In genomic region chr9:90502134-90502533, GRCh38 we compare ENCODE assay signal across 26 cellular contexts.
"Had no signal": no experiment of that assay in that cellular context is flagged by ENCODE, and none has a peak within 500 bp of the region (broad histone marks: within the 10 kb centered on the region; RNA-seq: fewer than 3 reads in every experiment).

No MANE protein-coding gene starts in this region.

- H3K9me3 Mint-ChIP-seq: activated B cell treated with CpG ODN at 0.5 μM for 24 hours; activated naive CD4-positive, alpha-beta T cell treated with anti-CD3 and anti-CD28 coated beads, Interleukin-2, amount 50 U/mL, for 72 hours; central memory CD8-positive, alpha-beta T cell; nephron had no signal

- H3K4me3 ChIP-seq: esophagus squamous epithelium, left ventricle myocardium inferior, testis, transverse colon had no signal

- H3K36me3 Mint-ChIP-seq: activated CD8-positive, alpha-beta memory T cell treated with anti-CD3 and anti-CD28 coated beads, Interleukin-2, amount 10 ng/mL, durations not matched to agents 7 days and 5 days had no signal

- H3K27ac ChIP-seq: epithelial cell of prostate, esophagus squamous epithelium, left ventricle myocardium inferior, testis, transverse colon had no signal

- H3K27ac Mint-ChIP-seq: activated B cell treated with CpG ODN at 0.5 μM for 24 hours; activated CD8-positive, alpha-beta memory T cell treated with anti-CD3 and anti-CD28 coated beads, Interleukin-2, amount 10 ng/mL, durations not matched to agents 7 days and 5 days; activated CD8-positive, alpha-beta T cell treated with anti-CD3 and anti-CD28 coated beads, Interleukin-2, amount 10 ng/mL, durations not matched to agents 7 days and 5 days; activated naive CD4-positive, alpha-beta T cell treated with anti-CD3 and anti-CD28 coated beads, Interleukin-2, amount 50 U/mL, for 72 hours; activated T-cell treated with anti-CD3 and anti-CD28 coated beads, Interleukin-2, amount 50 U/mL, for 72 hours; nephron; T-helper 1 cell treated with Interleukin-12 subunit alpha and Interleukin-12 subunit beta and Interleukin-4 antibody, amounts not matched to agents 30 μg/mL and 1 μg/mL, for 36 hours had no signal

- H3K4me1 ChIP-seq: esophagus squamous epithelium, left ventricle myocardium inferior, testis, transverse colon had no signal

- H3K27me3 Mint-ChIP-seq: activated B cell treated with CpG ODN at 0.5 μM for 24 hours; central memory CD8-positive, alpha-beta T cell had no signal

- H3K27me3 ChIP-seq: esophagus squamous epithelium, testis, transverse colon had no signal

- DNase-seq: activated B cell treated with CpG ODN at 0.5 μM for 24 hours; activated CD8-positive, alpha-beta memory T cell treated with anti-CD3 and anti-CD28 coated beads, Interleukin-2, amount 10 ng/mL, durations not matched to agents 7 days and 5 days; activated CD8-positive, alpha-beta T cell treated with anti-CD3 and anti-CD28 coated beads, Interleukin-2, amount 10 ng/mL, durations not matched to agents 7 days and 5 days; activated naive CD4-positive, alpha-beta T cell; activated T-cell treated with anti-CD3 and anti-CD28 coated beads, Interleukin-2, amount 50 U/mL, for 72 hours; dermis blood vessel endothelial cell; effector CD4-positive, alpha-beta T cell; esophagus squamous epithelium; left ventricle myocardium inferior; posterior cingulate gyrus; right cardiac atrium; stimulated activated CD4-positive, alpha-beta T cell treated with anti-CD3 and anti-CD28 coated beads, Interleukin-2, amount 100 ng/mL, for 48 hours; stimulated activated naive CD4-positive, alpha-beta T cell treated with Interleukin-2 at 50 U/mL for 16 hours; T1000; testis; transverse colon had no signal

- H3K4me3 Mint-ChIP-seq: activated B cell treated with CpG ODN at 0.5 μM for 24 hours; activated CD8-positive, alpha-beta memory T cell treated with anti-CD3 and anti-CD28 coated beads, Interleukin-2, amount 10 ng/mL, durations not matched to agents 7 days and 5 days; activated CD8-positive, alpha-beta T cell treated with anti-CD3 and anti-CD28 coated beads, Interleukin-2, amount 10 ng/mL, durations not matched to agents 7 days and 5 days; activated T-cell treated with anti-CD3 and anti-CD28 coated beads, Interleukin-2, amount 50 U/mL, for 72 hours; central memory CD8-positive, alpha-beta T cell; nephron; T-helper 1 cell treated with Interleukin-12 subunit alpha and Interleukin-12 subunit beta and Interleukin-4 antibody, amounts not matched to agents 30 μg/mL and 1 μg/mL, for 36 hours had no signal

- H3K4me1 Mint-ChIP-seq: activated B cell treated with CpG ODN at 0.5 μM for 24 hours; central memory CD8-positive, alpha-beta T cell; nephron had no signal

- FAIRE-seq: bronchial epithelial cell, colon, endometrium, frontal cortex, islet of Langerhans had no signal

- H3K36me3 ChIP-seq: esophagus squamous epithelium, left ventricle myocardium inferior, transverse colon had no signal

- H3K9me3 ChIP-seq: esophagus squamous epithelium, left ventricle myocardium inferior, testis, transverse colon had no signal
